ENCODE assay signal across 8 cellular contexts in genomic region chr19:17226002-17226933, GRCh38. TPM values are rescaled to one million over a fixed set of nuclear protein-coding genes. Genes with fewer than 3 reads are reported as not detected.
DNase-seq lines count a peak whose midpoint lies in the region; ATAC-seq, FAIRE-seq and TF ChIP-seq lines count a peak whose summit lies in the region.

A gene with protein sequence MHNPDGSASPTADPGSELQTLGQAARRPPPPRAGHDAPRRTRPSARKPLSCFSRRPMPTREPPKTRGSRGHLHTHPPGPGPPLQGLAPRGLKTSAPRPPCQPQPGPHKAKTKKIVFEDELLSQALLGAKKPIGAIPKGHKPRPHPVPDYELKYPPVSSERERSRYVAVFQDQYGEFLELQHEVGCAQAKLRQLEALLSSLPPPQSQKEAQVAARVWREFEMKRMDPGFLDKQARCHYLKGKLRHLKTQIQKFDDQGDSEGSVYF (plus strand): TSS chr19:17226226. CDS start chr19:17226248, 22 bp downstream.

- TF ChIP-seq CTCF in DND-41 (IDR thresholded peaks at IDR 0.05; ENCODE audit: borderline replicate concordance, extremely low read depth, low read length, poor library complexity, severe bottlenecking) (no peak), esophagus muscularis mucosa (IDR thresholded peaks at IDR 0.05) (no peak)

- ATAC-seq in DND-41 (ENCODE audit: insufficient read depth, low read depth) = peak; percentile 92
- peak; percentile 82 for ATAC-seq in GM21825 (IDR thresholded peaks at IDR 0.05; ENCODE audit: unreplicated experiment)

- intact Hi-C loops in esophagus muscularis mucosa (cut with DNase I) = no loop called here

- peak within 1 kb of the TSS; percentile 86 for H3K4me2 ChIP-seq in DND-41 (ENCODE audit: insufficient read depth, low read length)
- H3K4me2 ChIP-seq in Karpas-422 (ENCODE audit: low read depth, low read length, poor library complexity, severe bottlenecking) = peak within 1 kb of the TSS; percentile 94

- H3K36me3 ChIP-seq in DND-41 (ENCODE audit: insufficient read depth, low read length) = peaks cover 13% of the 10 kb centered on the region
- H3K36me3 ChIP-seq in Karpas-422 (ENCODE audit: insufficient read depth, low read length) = no peaks in the 10 kb centered on the region
- H3K36me3 ChIP-seq in esophagus muscularis mucosa = peaks cover 0 to 25% (median 19%) of the 10 kb centered on the region in 4 donors
- H3K36me3 ChIP-seq in muscle layer of duodenum (ENCODE audit: control insufficient read depth in 1 of 2, insufficient read depth in 2 of 2, low read length in 2 of 2) = peaks cover 12 to 16% of the 10 kb centered on the region in 2 donors

- H3K4me1 ChIP-seq in DND-41 (ENCODE audit: insufficient read depth, low read length) (peaks cover 26% of the 10 kb centered on the region), Karpas-422 (ENCODE audit: low read length) (peaks cover 16% of the 10 kb centered on the region), esophagus muscularis mucosa (peaks cover 9 to 26% (median 25%) of the 10 kb centered on the region in 4 donors), muscle layer of duodenum (ENCODE audit: control insufficient read depth in 1 of 2, insufficient read depth in 2 of 2, low read length in 2 of 2) (peaks cover 0 to 11% of the 10 kb centered on the region in 2 donors)

- peak within 1 kb of the TSS; percentile 91 for H2AFZ ChIP-seq in DND-41 (ENCODE audit: low read depth, low read length)
- H2AFZ ChIP-seq in Karpas-422 (ENCODE audit: low read length) = peak within 1 kb of the TSS; percentile 71

- peak within 1 kb of the TSS; percentile 62 for H3K27ac ChIP-seq in DND-41 (ENCODE audit: low read length)
- peak within 1 kb of the TSS; percentile 61 for H3K27ac ChIP-seq in Karpas-422 (ENCODE audit: low read length)
- peak within 1 kb of the TSS; percentile 85 to 88 (median 86) for H3K27ac ChIP-seq in esophagus muscularis mucosa (replicated peaks in 1 of 4)
- H3K27ac ChIP-seq in muscle layer of duodenum (ENCODE audit: low read length) = peak within 1 kb of the TSS; percentile 31

- no peaks in the 10 kb centered on the region for H3K9me2 ChIP-seq in Karpas-422 (replicated peaks; ENCODE audit: insufficient read depth, low read length)

- H3K9ac ChIP-seq in DND-41 (ENCODE audit: low read depth, low read length) (peak within 1 kb of the TSS; percentile 64), Karpas-422 (ENCODE audit: low read length) (peak within 1 kb of the TSS; percentile 90)

- H3K79me2 ChIP-seq in DND-41 (ENCODE audit: insufficient read depth, low read length) (no peaks in the 10 kb centered on the region), Karpas-422 (ENCODE audit: low read length) (peaks cover 8% of the 10 kb centered on the region)

- H3K4me3 ChIP-seq in DND-41 (ENCODE audit: low read depth in 1 of 2, low read length in 2 of 2) (peak within 1 kb of the TSS; percentile 32 to 75), Karpas-422 (ENCODE audit: low read length) (peak within 1 kb of the TSS; percentile 74), esophagus muscularis mucosa (peak within 1 kb of the TSS; percentile 67 to 75 (median 71)), muscle layer of duodenum (ENCODE audit: low read depth in 1 of 2, low read length in 2 of 2) (peak within 1 kb of the TSS; percentile 52 to 74)

- no peak for TF ChIP-seq EP300 in esophagus muscularis mucosa (IDR thresholded peaks at IDR 0.05)

- peak; percentile 67 for TF ChIP-seq POLR2A in esophagus muscularis mucosa (IDR thresholded peaks at IDR 0.05; ENCODE audit: low read depth)

- peak; percentile 82 for FAIRE-seq in RCC 7860 (lab: Jason Lieb, UNC)

- 0% methylated on average over 13 of the region's 90 CpGs for WGBS in esophagus muscularis mucosa

- no peaks in the 10 kb centered on the region for H3K27me3 ChIP-seq in DND-41 (ENCODE audit: insufficient read depth, low read length, poor library complexity)
- no peaks in the 10 kb centered on the region for H3K27me3 ChIP-seq in Karpas-422 (ENCODE audit: low read length)
- no peaks in the 10 kb centered on the region for H3K27me3 ChIP-seq in esophagus muscularis mucosa
- H3K27me3 ChIP-seq in muscle layer of duodenum (ENCODE audit: low read depth, low read length) = no peaks in the 10 kb centered on the region

- DNase-seq in DND-41 (peak; percentile 97), Karpas-422 (peak; percentile 99), RCC 7860 (ENCODE audit: low spot score) (peak; percentile 97), esophagus muscularis mucosa (ENCODE audit: extremely low spot score) (peak; percentile 100)
- peak; percentile 95 to 97 for DNase-seq in activated T-cell treated with anti-CD3 and anti-CD28 coated beads, Interleukin-2, amount 50 U/mL, for 48 hours
- DNase-seq in stimulated activated CD8-positive, alpha-beta memory T cell treated with anti-CD3 and anti-CD28 coated beads, Interleukin-7, amount 100 ng/mL, for 24 hours (ENCODE audit: low read depth) = peak; percentile 96

- H3K9me3 ChIP-seq in DND-41 (ENCODE audit: insufficient read depth, low read length, severe bottlenecking) = no peaks in the 10 kb centered on the region
- H3K9me3 ChIP-seq in Karpas-422 (ENCODE audit: low read length) = no peaks in the 10 kb centered on the region
- H3K9me3 ChIP-seq in esophagus muscularis mucosa = no peaks in the 10 kb centered on the region
- no peaks in the 10 kb centered on the region for H3K9me3 ChIP-seq in muscle layer of duodenum (ENCODE audit: control insufficient read depth in 1 of 2, low read length in 2 of 2)

- H4K20me1 ChIP-seq in DND-41 (ENCODE audit: insufficient read depth, low read length) = peaks cover 7% of the 10 kb centered on the region
- H4K20me1 ChIP-seq in Karpas-422 (ENCODE audit: insufficient read depth, low read depth, low read length) = no peaks in the 10 kb centered on the region

RNA-seq across cellular contexts. Expression of the gene that starts here (rescaled TPM):
- total RNA-seq in Karpas-422 (2014; rRNA removed; shearing (Covaris generic); ENCODE audit: low replicate concordance) = 6.2 and 13.0 TPM in 2 replicates
- total RNA-seq in esophagus muscularis mucosa = 10 to 100 TPM in 1 of 4 donors, 1 to 10 TPM in 3; 6.3 to 18.8 (median 7.8) TPM

Comparison
In these comparisons a context has a peak if more than half of its experiments do, and no peak if none do; other contexts are left out.
1. Peak in every context shown above with its lines: DNase-seq, ATAC-seq, H3K4me3 ChIP-seq and H3K27ac ChIP-seq.
2. H3K27ac ChIP-seq: peak in every context shown above with its lines; median percentile 86 in esophagus muscularis mucosa; 62 in DND-41; 61 in Karpas-422; 31 in muscle layer of duodenum.